ENCODE assay signal across 8 cellular contexts in genomic region chr14:73644531-73645247, GRCh38. TPM values are rescaled to one million over a fixed set of nuclear protein-coding genes. Genes with fewer than 3 reads are reported as not detected.
DNase-seq lines count a peak whose midpoint lies in the region; ATAC-seq and TF ChIP-seq lines count a peak whose summit lies in the region.

Gene DNAL1, plus strand, starts transcription at chr14:73644986. Its CDS starts 54 bp downstream, at chr14:73645040.

- no peaks in the 10 kb centered on the region for H4K20me1 ChIP-seq in SU-DHL-6 (ENCODE audit: low read depth, low read length)

- H3K9me3 ChIP-seq in SU-DHL-6 (ENCODE audit: insufficient read depth, low read length) (no peaks in the 10 kb centered on the region), cardiac muscle cell (ENCODE audit: low read depth) (no peaks in the 10 kb centered on the region), parathyroid adenoma (ENCODE audit: control insufficient read depth, low read length) (no peaks in the 10 kb centered on the region), tibial nerve (no peaks in the 10 kb centered on the region)

- ATAC-seq in HG02763 (IDR thresholded peaks at IDR 0.05; ENCODE audit: unreplicated experiment): peak; percentile 96
- peak; percentile 100 for ATAC-seq in activated naive CD8-positive, alpha-beta T cell treated with anti-CD3 and anti-CD28 coated beads, Interleukin-2, amount 50 U/mL, for 24 hours

- peak in 1 of 2 donors; percentile 62 for TF ChIP-seq POLR2A in tibial nerve (IDR thresholded peaks at IDR 0.05)

- H3K36me3 ChIP-seq in SU-DHL-6 (ENCODE audit: low read length): no peaks in the 10 kb centered on the region
- H3K36me3 ChIP-seq in cardiac muscle cell: no peaks in the 10 kb centered on the region
- H3K36me3 ChIP-seq in parathyroid adenoma (ENCODE audit: control insufficient read depth, insufficient read depth, low read length): no peaks in the 10 kb centered on the region
- no peaks in the 10 kb centered on the region for H3K36me3 ChIP-seq in tibial nerve

- H3K4me1 Mint-ChIP-seq in activated naive CD8-positive, alpha-beta T cell treated with anti-CD3 and anti-CD28 coated beads, Interleukin-2, amount 50 U/mL, for 24 hours: peaks cover 17% of the 10 kb centered on the region

- TF ChIP-seq EP300 in tibial nerve (IDR thresholded peaks at IDR 0.05): peak; percentile 36 to 86

- H3K4me2 ChIP-seq in SU-DHL-6 (ENCODE audit: low read depth, low read length, poor library complexity, severe bottlenecking) (peak within 1 kb of the TSS; percentile 100), parathyroid adenoma (ENCODE audit: low read length) (peak within 1 kb of the TSS; percentile 85)

- H3K27me3 ChIP-seq in SU-DHL-6 (ENCODE audit: low read length): no peaks in the 10 kb centered on the region
- H3K27me3 ChIP-seq in cardiac muscle cell: no peaks in the 10 kb centered on the region
- no peaks in the 10 kb centered on the region for H3K27me3 ChIP-seq in parathyroid adenoma (ENCODE audit: control insufficient read depth, insufficient read depth, low read length)
- no peaks in the 10 kb centered on the region for H3K27me3 ChIP-seq in tibial nerve

- peak within 1 kb of the TSS; percentile 95 for H3K4me3 Mint-ChIP-seq in activated naive CD8-positive, alpha-beta T cell treated with anti-CD3 and anti-CD28 coated beads, Interleukin-2, amount 50 U/mL, for 24 hours

- peak within 1 kb of the TSS; percentile 91 for H3K27ac Mint-ChIP-seq in activated naive CD8-positive, alpha-beta T cell treated with anti-CD3 and anti-CD28 coated beads, Interleukin-2, amount 50 U/mL, for 24 hours

- no peak for TF ChIP-seq CTCF in GM12865 (IDR thresholded peaks at IDR 0.05; ENCODE audit: insufficient read depth, low read depth, low read length, missing control alignments)
- no peak for TF ChIP-seq CTCF in SU-DHL-6 (IDR thresholded peaks at IDR 0.05; ENCODE audit: insufficient read depth, low read length, poor library complexity, severe bottlenecking)
- no peak for TF ChIP-seq CTCF in cardiac muscle cell (IDR thresholded peaks at IDR 0.05; ENCODE audit: low read depth, low read length)
- TF ChIP-seq CTCF in parathyroid adenoma (IDR thresholded peaks at IDR 0.05): peak; percentile 13
- TF ChIP-seq CTCF in tibial nerve (IDR thresholded peaks at IDR 0.05): peak in 1 of 5 experiments; percentile 20

- H2AFZ ChIP-seq in SU-DHL-6 (ENCODE audit: low read depth, low read length, severe bottlenecking) (peak within 1 kb of the TSS; percentile 99), parathyroid adenoma (peak within 1 kb of the TSS; percentile 91)

- H3K79me2 ChIP-seq in SU-DHL-6 (ENCODE audit: insufficient read depth, low read length): no peaks in the 10 kb centered on the region
- peaks cover 19% of the 10 kb centered on the region for H3K79me2 ChIP-seq in parathyroid adenoma

- 0 out of 2 replicates have a peak, but pooled peaks cover 3% of the 10 kb centered on the region for H3F3A ChIP-seq in SU-DHL-6 (ENCODE audit: insufficient read depth)

- no peaks in the 10 kb centered on the region for H3K36me3 Mint-ChIP-seq in activated naive CD8-positive, alpha-beta T cell treated with anti-CD3 and anti-CD28 coated beads, Interleukin-2, amount 50 U/mL, for 24 hours (ENCODE audit: low read depth)

- H3K27ac ChIP-seq in SU-DHL-6 (ENCODE audit: low read depth, low read length) (peak within 1 kb of the TSS; percentile 21), cardiac muscle cell (peak within 1 kb of the TSS; percentile 57), parathyroid adenoma (peak within 1 kb of the TSS; percentile 93), tibial nerve (peak within 1 kb of the TSS; percentile 75 to 91 (median 88))

- DNase-seq in GM12865 (ENCODE audit: low read depth) (peak; percentile 96), NCI-H1417 (lab: John Stamatoyannopoulos, UW) (peak; percentile 95 to 97 (median 97)), cardiac muscle cell (ENCODE audit: low read depth in 1 of 2, low spot score in 1 of 2) (peak; percentile 95), tibial nerve (ENCODE audit: low spot score in 2 of 2) (peak; percentile 78)
- peak; percentile 94 for DNase-seq in activated naive CD8-positive, alpha-beta T cell treated with anti-CD3 and anti-CD28 coated beads, Interleukin-2, amount 50 U/mL, for 24 hours

- peak within 1 kb of the TSS; percentile 72 for H3K9ac ChIP-seq in SU-DHL-6 (ENCODE audit: low read length)
- H3K9ac ChIP-seq in parathyroid adenoma: peak within 1 kb of the TSS; percentile 51

- no peaks in the 10 kb centered on the region for H3K27me3 Mint-ChIP-seq in activated naive CD8-positive, alpha-beta T cell treated with anti-CD3 and anti-CD28 coated beads, Interleukin-2, amount 50 U/mL, for 24 hours

- H3K4me3 ChIP-seq in GM12865 (ENCODE audit: low read depth, low read length): peak within 1 kb of the TSS; percentile 89
- H3K4me3 ChIP-seq in SU-DHL-6 (ENCODE audit: insufficient read depth, low read length, poor library complexity, severe bottlenecking): peak within 1 kb of the TSS; percentile 90
- H3K4me3 ChIP-seq in cardiac muscle cell: peak within 1 kb of the TSS; percentile 81
- peak within 1 kb of the TSS; percentile 98 for H3K4me3 ChIP-seq in parathyroid adenoma (ENCODE audit: low read depth, low read length)
- H3K4me3 ChIP-seq in tibial nerve: peak within 1 kb of the TSS; percentile 63 to 86 (median 70)

- H3K9me3 Mint-ChIP-seq in activated naive CD8-positive, alpha-beta T cell treated with anti-CD3 and anti-CD28 coated beads, Interleukin-2, amount 50 U/mL, for 24 hours: no peaks in the 10 kb centered on the region

- H3K4me1 ChIP-seq in cardiac muscle cell (ENCODE audit: low read depth) (peaks cover 7% of the 10 kb centered on the region), parathyroid adenoma (no peaks in the 10 kb centered on the region), tibial nerve (peaks cover 0 to 23% (median 7%) of the 10 kb centered on the region in 4 donors)

- no peaks in the 10 kb centered on the region for H3K9me2 ChIP-seq in SU-DHL-6 (replicated peaks; ENCODE audit: insufficient read depth, low read length)

- 0 to 1% methylated on average over 39 to 43 of the region's 43 CpGs for WGBS in tibial nerve, 2 donors

RNA-seq across cellular contexts. Expression of gene DNAL1, which starts in this region (rescaled TPM):
- total RNA-seq in cardiac muscle cell (9.3 and 12.2 TPM in 2 replicates), tibial nerve (10 to 100 TPM in 2 of 4 donors, 1 to 10 TPM in 2; 7.5 to 21.0 (median 9.8) TPM)
- polyA plus RNA-seq in cardiac muscle cell: 12.4 and 19.4 TPM in 2 replicates

Comparison
In these comparisons a context has a peak if more than half of its experiments do, and no peak if none do; other contexts are left out.
1. Peak in every context shown above with its lines: DNase-seq, ATAC-seq, H3K4me3 ChIP-seq and H3K27ac ChIP-seq.
2. H3K27ac ChIP-seq: peak in every context shown above with its lines; median percentile 93 in parathyroid adenoma; 88 in tibial nerve; 57 in cardiac muscle cell; 21 in SU-DHL-6.